ENCODE assay signal across 8 cellular contexts in genomic region chrX:105190252-105190853, GRCh38. TPM values are rescaled to one million over a fixed set of nuclear protein-coding genes. Genes with fewer than 3 reads are reported as not detected.
DNase-seq lines count a peak whose midpoint lies in the region; ATAC-seq and TF ChIP-seq lines count a peak whose summit lies in the region.

No MANE protein-coding gene starts in this region.

- peaks cover 9% of the 10 kb centered on the region for H3K27me3 Mint-ChIP-seq in nephron progenitor cell (ENCODE audit: low read depth, poor library complexity)

- H3K4me3 ChIP-seq in NB4 (ENCODE audit: low read depth, low read length), result no peak overlapping the region

- DNase-seq in A172 (ENCODE audit: low spot score) (peak; percentile 0), Daoy (ENCODE audit: low read depth) (peak; percentile 7), NB4 (ENCODE audit: low read depth) (peak; percentile 30), dedifferentiated amniotic fluid mesenchymal stem cell (ENCODE audit: extremely low spot score) (peak; percentile 45), nephron progenitor cell (peak; percentile 30), middle frontal gyrus (ENCODE audit: extremely low spot score, low spot score) (no peak)
- no peak for DNase-seq in activated T-cell treated with anti-CD3 and anti-CD28 coated beads, Interleukin-2, amount 50 U/mL, for 1 hour

- no peak for ATAC-seq in GM19397 (IDR thresholded peaks at IDR 0.05; ENCODE audit: unreplicated experiment)

- no peaks in the 10 kb centered on the region for H3K36me3 Mint-ChIP-seq in nephron progenitor cell (ENCODE audit: low read depth)

- H3K9me3 Mint-ChIP-seq in nephron progenitor cell, result peaks cover 1% of the 10 kb centered on the region

- TF ChIP-seq CTCF in NB4 (IDR thresholded peaks at IDR 0.05; ENCODE audit: low read depth, low read length), result peak; percentile 51
- TF ChIP-seq CTCF in nephron progenitor cell (IDR thresholded peaks at IDR 0.05), result peak; percentile 79

- H3K27ac Mint-ChIP-seq in nephron progenitor cell, result no peak overlapping the region

- no peak for TF ChIP-seq POLR2A in NB4 (IDR thresholded peaks at IDR 0.05; ENCODE audit: extremely low read depth, insufficient read length)

- H3K4me1 Mint-ChIP-seq in nephron progenitor cell, result no peaks in the 10 kb centered on the region

- no peak overlapping the region for H3K4me3 Mint-ChIP-seq in nephron progenitor cell

RNA-seq across cellular contexts. Expression of gene TEX13A, which starts 30.1 kb away (rescaled TPM):
- not detected in 2 replicates for total RNA-seq in A172 (2014; rRNA removed; shearing (Covaris generic))
- not detected in 2 replicates for total RNA-seq in Daoy (2014; rRNA removed; shearing (Covaris generic))

Comparison
In these comparisons a context has a peak if more than half of its experiments do, and no peak if none do; other contexts are left out.
1. DNase-seq: peak in A172 (single experiment), Daoy (single experiment), NB4 (single experiment), dedifferentiated amniotic fluid mesenchymal stem cell (single experiment) and nephron progenitor cell (single experiment); none in activated T-cell treated with anti-CD3 and anti-CD28 coated beads, Interleukin-2, amount 50 U/mL, for 1 hour (single experiment) and middle frontal gyrus (single experiment).